28 cellular contexts compared by ENCODE assay signal in the genomic region with DNA sequence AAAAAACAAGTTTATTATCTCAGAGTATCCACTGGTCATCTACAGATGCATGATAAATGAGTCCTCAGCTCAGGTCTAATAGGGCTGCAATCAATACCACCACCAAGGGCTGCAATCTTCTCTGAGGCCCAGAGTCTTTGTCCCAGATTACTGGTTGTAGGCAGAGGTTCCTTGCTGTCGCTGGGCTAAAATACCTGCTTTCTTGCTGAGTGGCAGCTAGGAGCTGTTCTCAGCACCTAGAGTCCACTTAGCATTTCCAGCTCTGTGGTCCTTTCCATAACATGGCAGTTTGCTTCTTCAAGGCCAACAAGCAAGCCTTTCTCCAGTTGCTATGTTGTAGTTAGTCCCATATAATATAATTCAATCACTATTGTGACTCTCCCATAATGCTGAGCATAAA.
"Had no signal": no experiment of that assay in that cellular context is flagged by ENCODE, and none has a peak within 500 bp of the region (broad histone marks: within the 10 kb centered on the region; RNA-seq: fewer than 3 reads in every experiment).

No MANE protein-coding gene starts in this region.

- H3K27me3 ChIP-seq: adrenal gland, body of pancreas, esophagus squamous epithelium, gastroesophageal sphincter had no signal

- H3K27ac ChIP-seq: adrenal gland, body of pancreas, epithelial cell of prostate, esophagus squamous epithelium, gastroesophageal sphincter, VCaP had no signal

- H3K4me3 ChIP-seq: adrenal gland, body of pancreas, esophagus squamous epithelium, gastroesophageal sphincter had no signal

- H3K9me3 ChIP-seq: adrenal gland, body of pancreas, esophagus squamous epithelium, gastroesophageal sphincter had no signal

- ATAC-seq: activated CD4-positive, CD25-positive, alpha-beta regulatory T cell treated with anti-CD3 and anti-CD28 coated beads, Interleukin-2, amount 50 U/mL, for 24 hours; activated CD8-positive, alpha-beta memory T cell treated with anti-CD3 and anti-CD28 coated beads, Interleukin-2, amount 10 ng/mL, durations not matched to agents 7 days and 5 days; activated CD8-positive, alpha-beta T cell treated with anti-CD3 and anti-CD28 coated beads, Interleukin-2, amount 10 ng/mL, durations not matched to agents 7 days and 5 days; activated naive CD8-positive, alpha-beta T cell treated with anti-CD3 and anti-CD28 coated beads, Interleukin-2, amount 50 U/mL, for 24 hours; body of pancreas; effector memory CD8-positive, alpha-beta T cell; gastroesophageal sphincter had no signal

- H3K4me1 ChIP-seq: adrenal gland, body of pancreas, gastroesophageal sphincter had no signal

- DNase-seq: activated B cell treated with CpG ODN at 0.5 μM for 24 hours; activated CD4-positive, alpha-beta memory T cell treated with anti-CD3 and anti-CD28 coated beads for 36 hours; activated CD4-positive, alpha-beta T cell treated with anti-CD3 and anti-CD28 coated beads, Interleukin-2, amount 10 ng/mL, durations not matched to agents 24 days and 14 days; activated CD8-positive, alpha-beta memory T cell treated with anti-CD3 and anti-CD28 coated beads, Interleukin-2, amount 10 ng/mL, durations not matched to agents 7 days and 5 days; activated CD8-positive, alpha-beta memory T cell treated with anti-CD3 and anti-CD28 coated beads, Interleukin-2, amount 50 U/mL, for 4 hours; activated CD8-positive, alpha-beta T cell treated with anti-CD3 and anti-CD28 coated beads, Interleukin-2, amount 10 ng/mL, durations not matched to agents 7 days and 5 days; activated effector memory CD4-positive, alpha-beta T cell treated with anti-CD3 and anti-CD28 coated beads, Interleukin-2, amount 50 U/mL, for 16 hours; activated naive CD4-positive, alpha-beta T cell treated with anti-CD3 and anti-CD28 coated beads for 36 hours; activated naive CD8-positive, alpha-beta T cell treated with anti-CD3 and anti-CD28 coated beads for 36 hours; activated naive CD8-positive, alpha-beta T cell treated with anti-CD3 and anti-CD28 coated beads, Interleukin-2, amount 50 U/mL, for 24 hours; activated T-cell treated with anti-CD3 and anti-CD28 coated beads, Interleukin-2, amount 50 U/mL, for 1 hour; activated T-cell treated with anti-CD3 and anti-CD28 coated beads, Interleukin-2, amount 50 U/mL, for 48 hours; adrenal gland; amygdala; aorta; body of pancreas; caudate nucleus; cortex of kidney; dermis blood vessel endothelial cell; effector CD4-positive, alpha-beta T cell; effector memory CD8-positive, alpha-beta T cell; esophagus squamous epithelium; foreskin melanocyte; T-helper 2 cell had no signal

- H3K36me3 ChIP-seq: adrenal gland, esophagus squamous epithelium, gastroesophageal sphincter had no signal
